ENCODE assay signal across 10 cellular contexts in the genomic region with DNA sequence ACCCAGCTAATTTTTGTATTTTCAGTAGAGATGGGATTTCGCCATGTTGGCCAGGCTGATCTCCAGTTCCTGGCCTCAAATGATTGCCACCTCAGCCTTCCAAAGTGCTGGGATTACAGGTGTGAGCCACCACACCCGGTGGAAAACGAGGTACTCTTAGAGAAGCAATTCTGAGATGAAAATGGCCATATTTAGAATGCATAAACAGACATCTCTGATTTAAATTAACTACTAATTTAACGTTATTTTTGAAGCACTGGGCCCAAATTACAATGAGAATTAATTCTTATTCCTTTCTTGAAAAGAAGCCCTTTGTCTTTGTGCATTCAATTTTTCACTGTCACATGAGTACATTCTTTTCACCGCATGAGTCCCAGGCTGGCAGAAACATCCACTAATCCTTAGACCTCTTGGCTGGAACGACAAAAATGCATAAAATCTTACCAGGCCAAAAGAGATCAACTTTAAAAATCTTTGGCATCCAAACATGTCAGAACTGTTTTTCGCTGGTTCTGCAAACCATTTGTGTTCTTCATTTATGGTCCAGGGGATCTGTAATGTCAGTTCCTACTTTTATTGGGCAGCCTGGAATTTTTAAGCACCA.
DNase-seq lines count a peak whose midpoint lies in the region; ATAC-seq and TF ChIP-seq lines count a peak whose summit lies in the region.
"Had no signal": no experiment of that assay in that cellular context is flagged by ENCODE, and none has a peak within 500 bp of the region (broad histone marks: within the 10 kb centered on the region; RNA-seq: fewer than 3 reads in every experiment).

No MANE protein-coding gene starts in this region.

- POLR2A ChIA-PET in SK-N-SH (lab: Yijun Ruan, JAX) = no interaction called here

- no peak overlapping the region for H3K27ac ChIP-seq in GM23338 (ENCODE audit: low read depth)
- peak overlapping the region; percentile 54 to 67; a peak in 3 of 4 replicates for H3K27ac ChIP-seq in SK-N-SH (ENCODE audit: low read depth in 2 of 2, low read length in 1 of 2)
- no peak overlapping the region for H3K27ac ChIP-seq in upper lobe of right lung

- no peaks in the 10 kb centered on the region for H3K27me3 ChIP-seq in GM23338 (ENCODE audit: insufficient read depth)
- peaks cover 20% of the 10 kb centered on the region; the same call in 1 of the 2 replicates for H3K27me3 ChIP-seq in SK-N-SH (ENCODE audit: insufficient read depth)
- no peaks in the 10 kb centered on the region for H3K27me3 ChIP-seq in skeletal muscle satellite cell (ENCODE audit: control insufficient read depth, insufficient read depth, low read length)
- no peaks in the 10 kb centered on the region for H3K27me3 ChIP-seq in upper lobe of right lung

- H3K79me2 ChIP-seq in GM23338 (replicated peaks; ENCODE audit: insufficient read depth) (no peaks in the 10 kb centered on the region), SK-N-SH (ENCODE audit: insufficient read depth) (no peaks in the 10 kb centered on the region)

- intact Hi-C loops in upper lobe of right lung (cut with DNase I) = no loop called here

- H3K9me3 Mint-ChIP-seq in GM23338 = no peaks in the 10 kb centered on the region
- no peaks in the 10 kb centered on the region for H3K9me3 Mint-ChIP-seq in activated naive CD8-positive, alpha-beta T cell treated with anti-CD3 and anti-CD28 coated beads, Interleukin-2, amount 50 U/mL, for 24 hours

- H3K27me3 Mint-ChIP-seq in GM23338 (ENCODE audit: insufficient read depth, low read depth, poor library complexity) = no peaks in the 10 kb centered on the region
- peaks cover 12% of the 10 kb centered on the region for H3K27me3 Mint-ChIP-seq in activated naive CD8-positive, alpha-beta T cell treated with anti-CD3 and anti-CD28 coated beads, Interleukin-2, amount 50 U/mL, for 24 hours

- H3K9me2 ChIP-seq in GM23338 (ENCODE audit: insufficient read depth) = no peaks in the 10 kb centered on the region
- H3K9me2 ChIP-seq in SK-N-SH = no peaks in the 10 kb centered on the region

- WGBS in SK-N-SH (ENCODE audit: low lambda C conversion rate) = 38% methylated on average over 7 of the region's 7 CpGs

- H3K36me3 Mint-ChIP-seq in GM23338 (ENCODE audit: low read depth) = no peaks in the 10 kb centered on the region
- no peaks in the 10 kb centered on the region for H3K36me3 Mint-ChIP-seq in activated naive CD8-positive, alpha-beta T cell treated with anti-CD3 and anti-CD28 coated beads, Interleukin-2, amount 50 U/mL, for 24 hours (ENCODE audit: low read depth)

- H3K9ac ChIP-seq in SK-N-SH (no peak overlapping the region), skeletal muscle satellite cell (ENCODE audit: low read depth, low read length) (peak overlapping the region; percentile 58)

- peaks cover 13% of the 10 kb centered on the region for H3K4me1 Mint-ChIP-seq in GM23338
- H3K4me1 Mint-ChIP-seq in activated naive CD8-positive, alpha-beta T cell treated with anti-CD3 and anti-CD28 coated beads, Interleukin-2, amount 50 U/mL, for 24 hours = peaks cover 16% of the 10 kb centered on the region

- H3K4me1 ChIP-seq in GM23338 (ENCODE audit: insufficient read depth) (peaks cover 7% of the 10 kb centered on the region; the same call in 1 of the 2 replicates), SK-N-SH (ENCODE audit: control insufficient read depth in 1 of 2, insufficient read depth in 2 of 2, low read depth in 1 of 2, low read length in 1 of 2) (peaks cover 0 to 17% of the 10 kb centered on the region in 2 experiments; a peak in 3 of 4 replicates), skeletal muscle satellite cell (ENCODE audit: control insufficient read depth, insufficient read depth, low read length) (peaks cover 59% of the 10 kb centered on the region), upper lobe of right lung (peaks cover 25% of the 10 kb centered on the region)

- no peaks in the 10 kb centered on the region for H3F3A ChIP-seq in GM23338 (replicated peaks; ENCODE audit: low read depth)
- H3F3A ChIP-seq in SK-N-SH (replicated peaks; ENCODE audit: insufficient read depth) = peaks cover 23% of the 10 kb centered on the region

- peak in 1 of 2 experiments; percentile 18; a peak in 1 of 4 replicates for TF ChIP-seq EP300 in SK-N-SH (IDR thresholded peaks at IDR 0.05; ENCODE audit: borderline replicate concordance in 1 of 2, low read depth in 1 of 2, low read length in 1 of 2)

- H2AFZ ChIP-seq in GM23338 (peak overlapping the region; percentile 64; the same call in 1 of the 2 replicates), SK-N-SH (ENCODE audit: low read depth) (no peak overlapping the region)

- H3K9me3 ChIP-seq in SK-N-SH (no peaks in the 10 kb centered on the region), skeletal muscle satellite cell (replicated peaks; ENCODE audit: low read length) (no peaks in the 10 kb centered on the region), upper lobe of right lung (no peaks in the 10 kb centered on the region)

- H3K36me3 ChIP-seq in GM23338 (ENCODE audit: insufficient read depth) (no peaks in the 10 kb centered on the region), SK-N-SH (replicated peaks in 1 of 2; ENCODE audit: control insufficient read depth in 1 of 2, insufficient read depth in 2 of 2, low read length in 1 of 2) (no peaks in the 10 kb centered on the region), skeletal muscle satellite cell (ENCODE audit: insufficient read depth, low read length) (peaks cover 12% of the 10 kb centered on the region), upper lobe of right lung (no peaks in the 10 kb centered on the region)

- H4K20me1 ChIP-seq in GM23338 (replicated peaks; ENCODE audit: insufficient read depth) (no peaks in the 10 kb centered on the region), SK-N-SH (ENCODE audit: insufficient read depth) (no peaks in the 10 kb centered on the region)

- no peak overlapping the region for H3K27ac Mint-ChIP-seq in GM23338
- H3K27ac Mint-ChIP-seq in activated naive CD8-positive, alpha-beta T cell treated with anti-CD3 and anti-CD28 coated beads, Interleukin-2, amount 50 U/mL, for 24 hours = no peak overlapping the region

- DNase-seq in GM23338 (ENCODE audit: low spot score) (no peak), SK-N-SH (no peak), fibroblast of pulmonary artery (ENCODE audit: low read depth) (peak; percentile 25), NCI-H2029 (lab: John Stamatoyannopoulos, UW) (no peak), upper lobe of right lung (no peak)
- DNase-seq in activated naive CD8-positive, alpha-beta T cell treated with anti-CD3 and anti-CD28 coated beads, Interleukin-2, amount 50 U/mL, for 24 hours = no peak
- DNase-seq: NCI-H1092; NK-92 treated with Interleukin-12 subunit alpha and Interleukin-12 subunit beta, amount 100 ng/mL, for 24 hours had no signal

- no peak overlapping the region for H3K4me3 ChIP-seq in GM23338
- no peak overlapping the region for H3K4me3 ChIP-seq in SK-N-SH (ENCODE audit: low read depth in 2 of 2, low read length in 1 of 2)
- no peak overlapping the region for H3K4me3 ChIP-seq in fibroblast of pulmonary artery (replicated peaks; ENCODE audit: low read depth, low read length)
- peak overlapping the region; percentile 2 for H3K4me3 ChIP-seq in skeletal muscle satellite cell (ENCODE audit: low read length)
- H3K4me3 ChIP-seq in upper lobe of right lung = no peak overlapping the region

- TF ChIP-seq CTCF in GM23338 (conservative IDR thresholded peaks at IDR 0.05; ENCODE audit: low read depth in 2 of 2) (no peak), SK-N-SH (IDR thresholded peaks at IDR 0.05) (no peak), fibroblast of pulmonary artery (IDR thresholded peaks at IDR 0.05; ENCODE audit: low read length, missing control alignments) (no peak), upper lobe of right lung (IDR thresholded peaks at IDR 0.05) (no peak)

- no peak for ATAC-seq in GM23338
- ATAC-seq in HG03457 (IDR thresholded peaks at IDR 0.05; ENCODE audit: unreplicated experiment) = no peak
- ATAC-seq in upper lobe of right lung = no peak
- no peak for ATAC-seq in activated naive CD8-positive, alpha-beta T cell treated with anti-CD3 and anti-CD28 coated beads, Interleukin-2, amount 50 U/mL, for 24 hours

- CTCF ChIA-PET in SK-N-SH (lab: Yijun Ruan, JAX) = interaction anchor here (0.8 to 1.2 kb wide), 3 partner anchors 68 to 629 kb away, joined by 3 to 6 read pairs (median 3); no protein-coding TSS in a partner anchor

- no peak overlapping the region for H3K4me3 Mint-ChIP-seq in GM23338
- no peak overlapping the region for H3K4me3 Mint-ChIP-seq in activated naive CD8-positive, alpha-beta T cell treated with anti-CD3 and anti-CD28 coated beads, Interleukin-2, amount 50 U/mL, for 24 hours

- no peak for TF ChIP-seq RAD21 in SK-N-SH (IDR thresholded peaks at IDR 0.05; ENCODE audit: low read length)

- H3K4me2 ChIP-seq in GM23338 (no peak overlapping the region), SK-N-SH (0 out of 2 replicates have a peak overlapping the region, but pooled peaks have one; percentile 14), skeletal muscle satellite cell (ENCODE audit: low read length) (peak overlapping the region; percentile 53)

TF ChIP-seq in GM23338, 12 proteins besides CTCF, POLR2A, EP300 and RAD21 (continues in another document):
- no peak for TF ChIP-seq JUNB (IDR thresholded peaks at IDR 0.05; ENCODE audit: unreplicated experiment)
- no peak for TF ChIP-seq EZH2 (IDR thresholded peaks at IDR 0.05; ENCODE audit: low read depth, unreplicated experiment)
- no peak for TF ChIP-seq STAT1 (IDR thresholded peaks at IDR 0.05; ENCODE audit: unreplicated experiment)
- TF ChIP-seq EZH2phosphoT487 (IDR thresholded peaks at IDR 0.05; ENCODE audit: unreplicated experiment) = no peak
- no peak for TF ChIP-seq ZNF331 (CRISPR knock-in tag; IDR thresholded peaks at IDR 0.05; ENCODE audit: low read depth)

TF ChIP-seq in SK-N-SH, 30 proteins besides CTCF, POLR2A, EP300 and RAD21 (continues in another document):
- TF ChIP-seq NFIC (IDR thresholded peaks at IDR 0.05; ENCODE audit: borderline replicate concordance) (peak; percentile 46), TCF12 (IDR thresholded peaks at IDR 0.05) (peak; percentile 41; the same call in 1 of the 2 replicates)
- TF ChIP-seq, protein P1, sequence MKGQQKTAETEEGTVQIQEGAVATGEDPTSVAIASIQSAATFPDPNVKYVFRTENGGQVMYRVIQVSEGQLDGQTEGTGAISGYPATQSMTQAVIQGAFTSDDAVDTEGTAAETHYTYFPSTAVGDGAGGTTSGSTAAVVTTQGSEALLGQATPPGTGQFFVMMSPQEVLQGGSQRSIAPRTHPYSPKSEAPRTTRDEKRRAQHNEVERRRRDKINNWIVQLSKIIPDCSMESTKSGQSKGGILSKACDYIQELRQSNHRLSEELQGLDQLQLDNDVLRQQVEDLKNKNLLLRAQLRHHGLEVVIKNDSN (IDR thresholded peaks at IDR 0.05; ENCODE audit: borderline replicate concordance, low read depth) = no peak
- TF ChIP-seq, protein P2, sequence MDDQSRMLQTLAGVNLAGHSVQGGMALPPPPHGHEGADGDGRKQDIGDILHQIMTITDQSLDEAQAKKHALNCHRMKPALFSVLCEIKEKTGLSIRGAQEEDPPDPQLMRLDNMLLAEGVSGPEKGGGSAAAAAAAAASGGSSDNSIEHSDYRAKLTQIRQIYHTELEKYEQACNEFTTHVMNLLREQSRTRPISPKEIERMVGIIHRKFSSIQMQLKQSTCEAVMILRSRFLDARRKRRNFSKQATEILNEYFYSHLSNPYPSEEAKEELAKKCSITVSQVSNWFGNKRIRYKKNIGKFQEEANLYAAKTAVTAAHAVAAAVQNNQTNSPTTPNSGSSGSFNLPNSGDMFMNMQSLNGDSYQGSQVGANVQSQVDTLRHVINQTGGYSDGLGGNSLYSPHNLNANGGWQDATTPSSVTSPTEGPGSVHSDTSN (IDR thresholded peaks at IDR 0.05) = peak; percentile 61

Comparison
In these comparisons a context has a peak if more than half of its experiments do, and no peak if none do; other contexts are left out.
1. H3K27ac ChIP-seq: peak in SK-N-SH (2 of 2); none in GM23338 (single experiment) and upper lobe of right lung (single experiment).